Comparison of ENCODE assay signal across 1 cellular context in the genomic region with DNA sequence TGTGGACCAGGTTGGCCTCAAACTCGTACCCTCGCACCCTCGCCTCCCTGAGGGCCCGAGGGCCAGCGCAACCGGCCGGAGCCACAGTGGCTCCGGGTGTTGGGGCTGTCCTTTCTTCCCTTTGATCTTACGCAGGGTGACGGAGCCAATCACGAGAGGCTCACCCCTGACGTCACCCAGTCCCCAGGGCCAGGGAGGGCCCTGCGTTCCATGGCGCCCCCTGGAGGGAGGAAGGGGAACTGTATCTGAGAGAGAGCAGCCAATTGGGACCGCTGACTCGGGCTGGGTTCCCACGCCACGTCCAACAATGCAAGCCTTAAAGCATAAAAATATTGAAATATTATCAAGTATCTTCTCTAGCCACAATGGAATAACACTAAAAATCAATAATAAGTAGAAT.
A peak's percentile ranks its signal among the peaks of the same experiment; 100 is the strongest.
TF ChIP-seq lines count a peak whose summit lies in the region.

No MANE protein-coding gene starts in this region.

TF ChIP-seq in HepG2, 621 proteins besides CTCF, POLR2A, EP300 and RAD21:
- TF ChIP-seq ZBTB49 (CRISPR knock-in tag; IDR thresholded peaks at IDR 0.05; ENCODE audit: borderline replicate concordance) (no peak), STAG1 (CRISPR knock-in tag; IDR thresholded peaks at IDR 0.05) (peak; percentile 23; the same call in 1 of the 2 replicates), U2AF1 (optimal IDR thresholded peaks at IDR 0.05; ENCODE audit: low read depth, low read length) (no peak), MEF2D (CRISPR knock-in tag; IDR thresholded peaks at IDR 0.05) (no peak), NFYB (CRISPR knock-in tag; IDR thresholded peaks at IDR 0.05) (no peak), ZMYM4 (CRISPR knock-in tag; IDR thresholded peaks at IDR 0.05) (0 out of 2 replicates have a peak, but pooled peaks have one; percentile 29), PATZ1 (CRISPR knock-in tag; IDR thresholded peaks at IDR 0.05) (no peak), FOXA1 (IDR thresholded peaks at IDR 0.05) (no peak), FOXA1 (CRISPR knock-in tag; IDR thresholded peaks at IDR 0.05) (no peak), ZBTB37 (CRISPR knock-in tag; IDR thresholded peaks at IDR 0.05) (no peak), ZKSCAN8 (CRISPR knock-in tag; IDR thresholded peaks at IDR 0.05; ENCODE audit: borderline replicate concordance) (no peak), HNF1A (IDR thresholded peaks at IDR 0.05; ENCODE audit: low read depth) (no peak), HNF1A (CRISPR knock-in tag; IDR thresholded peaks at IDR 0.05; ENCODE audit: borderline replicate concordance) (no peak), TBL1XR1 (IDR thresholded peaks at IDR 0.05; ENCODE audit: borderline replicate concordance, low read length, partially characterized antibody) (no peak), RARG (CRISPR knock-in tag; IDR thresholded peaks at IDR 0.05; ENCODE audit: low read depth) (no peak), ZNF225 (CRISPR knock-in tag; IDR thresholded peaks at IDR 0.05) (no peak)
- TF ChIP-seq, protein P1, sequence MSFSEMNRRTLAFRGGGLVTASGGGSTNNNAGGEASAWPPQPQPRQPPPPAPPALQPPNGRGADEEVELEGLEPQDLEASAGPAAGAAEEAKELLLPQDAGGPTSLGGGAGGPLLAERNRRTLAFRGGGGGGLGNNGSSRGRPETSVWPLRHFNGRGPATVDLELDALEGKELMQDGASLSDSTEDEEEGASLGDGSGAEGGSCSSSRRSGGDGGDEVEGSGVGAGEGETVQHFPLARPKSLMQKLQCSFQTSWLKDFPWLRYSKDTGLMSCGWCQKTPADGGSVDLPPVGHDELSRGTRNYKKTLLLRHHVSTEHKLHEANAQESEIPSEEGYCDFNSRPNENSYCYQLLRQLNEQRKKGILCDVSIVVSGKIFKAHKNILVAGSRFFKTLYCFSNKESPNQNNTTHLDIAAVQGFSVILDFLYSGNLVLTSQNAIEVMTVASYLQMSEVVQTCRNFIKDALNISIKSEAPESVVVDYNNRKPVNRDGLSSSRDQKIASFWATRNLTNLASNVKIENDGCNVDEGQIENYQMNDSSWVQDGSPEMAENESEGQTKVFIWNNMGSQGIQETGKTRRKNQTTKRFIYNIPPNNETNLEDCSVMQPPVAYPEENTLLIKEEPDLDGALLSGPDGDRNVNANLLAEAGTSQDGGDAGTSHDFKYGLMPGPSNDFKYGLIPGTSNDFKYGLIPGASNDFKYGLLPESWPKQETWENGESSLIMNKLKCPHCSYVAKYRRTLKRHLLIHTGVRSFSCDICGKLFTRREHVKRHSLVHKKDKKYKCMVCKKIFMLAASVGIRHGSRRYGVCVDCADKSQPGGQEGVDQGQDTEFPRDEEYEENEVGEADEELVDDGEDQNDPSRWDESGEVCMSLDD (CRISPR knock-in tag; IDR thresholded peaks at IDR 0.05; ENCODE audit: borderline replicate concordance) = no peak
